Comparison of ENCODE assay signal across 18 cellular contexts in the genomic region with DNA sequence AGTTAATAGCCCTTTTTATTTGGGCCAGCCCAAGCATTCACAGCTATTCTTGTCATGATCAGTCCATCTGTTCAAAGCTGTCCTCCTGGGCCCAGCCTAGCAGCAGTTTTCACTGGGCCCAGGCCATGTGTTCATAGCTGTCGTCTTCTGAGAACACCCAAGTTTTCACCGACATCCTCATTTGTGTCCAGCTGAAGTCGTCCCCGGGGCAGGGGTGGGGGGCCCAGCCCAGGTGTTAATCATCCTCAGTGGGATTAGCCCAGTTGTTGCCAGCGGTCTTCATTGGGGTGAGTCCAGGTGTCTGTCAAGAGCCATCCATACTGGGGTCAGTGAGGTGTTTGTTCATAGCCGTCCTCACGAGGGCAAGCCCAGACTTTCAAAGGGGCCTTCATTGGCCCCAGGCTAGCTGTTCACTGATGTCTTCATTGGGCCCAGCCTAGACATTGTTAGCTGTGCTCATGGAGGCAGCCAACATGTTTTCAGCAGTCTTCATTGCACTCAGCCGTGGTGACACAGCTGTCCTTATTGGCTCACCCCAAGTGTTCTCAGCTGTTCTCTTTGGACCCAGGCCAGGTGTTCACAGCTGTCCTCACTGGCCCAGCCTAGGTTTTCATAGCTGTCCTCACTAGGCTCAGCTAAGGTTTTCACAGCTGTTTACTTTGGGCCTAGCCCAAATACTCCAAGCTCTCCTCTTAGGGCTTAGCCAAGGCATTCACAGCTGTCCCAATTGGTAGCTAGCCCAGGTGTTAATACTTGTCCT. TPM values are rescaled to one million over a fixed set of nuclear protein-coding genes. Genes with fewer than 3 reads are reported as not detected.
A peak's percentile ranks its signal among the peaks of the same experiment; 100 is the strongest.
DNase-seq lines count a peak whose midpoint lies in the region; ATAC-seq and TF ChIP-seq lines count a peak whose summit lies in the region.
"Had no signal": no experiment of that assay in that cellular context is flagged by ENCODE, and none has a peak within 500 bp of the region (broad histone marks: within the 10 kb centered on the region; RNA-seq: fewer than 3 reads in every experiment).

No MANE protein-coding gene starts in this region.

- intact Hi-C loops in mucosa of descending colon (cut with DNase I, micrococcal nuclease), result no loop called here

- ATAC-seq in mucosa of descending colon (peak; percentile 45), GM21381 (IDR thresholded peaks at IDR 0.05; ENCODE audit: unreplicated experiment) (no peak)
- ATAC-seq: CD8-positive, alpha-beta T cell had no signal

- H3K27ac Mint-ChIP-seq in activated naive CD8-positive, alpha-beta T cell treated with anti-CD3 and anti-CD28 coated beads for 36 hours, result no peak overlapping the region
- H3K27ac Mint-ChIP-seq: CD8-positive, alpha-beta T cell had no signal

- peaks cover 2% of the 10 kb centered on the region for H3K4me1 Mint-ChIP-seq in activated naive CD8-positive, alpha-beta T cell treated with anti-CD3 and anti-CD28 coated beads for 36 hours

- peak; percentile 97 for DNase-seq in DMS153 (lab: John Stamatoyannopoulos, UW)
- peak; percentile 88 for DNase-seq in LHCN-M2 (ENCODE audit: low read depth)
- peak; percentile 1 for DNase-seq in choroid plexus epithelial cell (ENCODE audit: low read depth)
- DNase-seq in mucosa of descending colon, result peak in 2 of 3 donors; percentile 32 to 38
- DNase-seq in activated naive CD8-positive, alpha-beta T cell treated with anti-CD3 and anti-CD28 coated beads for 36 hours, result no peak
- no peak for DNase-seq in activated naive CD4-positive, alpha-beta T cell treated with Interleukin-2 at 50 U/mL for 16 hours
- DNase-seq: activated effector memory CD4-positive, alpha-beta T cell treated with Interleukin-2 at 50 U/mL for 16 hours; CD8-positive, alpha-beta T cell; erythroblast; KBM-7; NCI-H1048; NCI-H2227 treated with DMSO at 0.1 percent for 48 hours had no signal

- no peaks in the 10 kb centered on the region for H3K36me3 Mint-ChIP-seq in activated naive CD8-positive, alpha-beta T cell treated with anti-CD3 and anti-CD28 coated beads for 36 hours
- H3K36me3 Mint-ChIP-seq: CD8-positive, alpha-beta T cell had no signal

- H3K36me3 ChIP-seq in mucosa of descending colon (ENCODE audit: low read depth), result no peaks in the 10 kb centered on the region

- no peaks in the 10 kb centered on the region for H3K9me3 ChIP-seq in mucosa of descending colon

- TF ChIP-seq CTCF in choroid plexus epithelial cell (conservative IDR thresholded peaks at IDR 0.05; ENCODE audit: low read depth, low read length) (no peak), mucosa of descending colon (IDR thresholded peaks at IDR 0.05) (no peak)

- peaks cover 2% of the 10 kb centered on the region for H3K9me3 Mint-ChIP-seq in activated naive CD8-positive, alpha-beta T cell treated with anti-CD3 and anti-CD28 coated beads for 36 hours

- no peaks in the 10 kb centered on the region for H3K4me1 ChIP-seq in mucosa of descending colon (ENCODE audit: low read depth)

- H3K4me3 ChIP-seq in choroid plexus epithelial cell (ENCODE audit: low read depth, low read length) (no peak overlapping the region), mucosa of descending colon (no peak overlapping the region)

- peaks cover 25% of the 10 kb centered on the region for H3K27me3 Mint-ChIP-seq in activated naive CD8-positive, alpha-beta T cell treated with anti-CD3 and anti-CD28 coated beads for 36 hours

- no peak overlapping the region for H3K4me3 Mint-ChIP-seq in activated naive CD8-positive, alpha-beta T cell treated with anti-CD3 and anti-CD28 coated beads for 36 hours
- H3K4me3 Mint-ChIP-seq: CD8-positive, alpha-beta T cell had no signal

RNA-seq across cellular contexts. Expression of a gene that starts 10.0 kb away (rescaled TPM):
- not detected in 2 replicates for total RNA-seq in LHCN-M2 (2014; rRNA removed)
- polyA plus RNA-seq in LHCN-M2 (2012), result not detected
- total RNA-seq in mucosa of descending colon, result not detected
- not detected for total RNA-seq in activated naive CD8-positive, alpha-beta T cell treated with anti-CD3 and anti-CD28 coated beads for 36 hours
- total RNA-seq: CD8-positive, alpha-beta T cell; glomerular endothelial cell; mononuclear cell; renal cortical epithelial cell had no signal
- polyA plus RNA-seq: adipose tissue had no signal

RNA-seq across cellular contexts. Expression of a gene that starts 51.2 kb away (rescaled TPM):
- total RNA-seq in LHCN-M2 (2014; rRNA removed) (not detected in 2 replicates), mucosa of descending colon (under 1 TPM in 2 of 3 donors, not detected in 1; 0.20 to 0.51 TPM)
- polyA plus RNA-seq in LHCN-M2 (2012), result not detected
- 1 to 10 TPM; 1.4 to 1.6 TPM for total RNA-seq in activated naive CD8-positive, alpha-beta T cell treated with anti-CD3 and anti-CD28 coated beads for 36 hours
- total RNA-seq: glomerular endothelial cell, mononuclear cell, RPMI7951 had no signal

Comparison
In these comparisons a context has a peak if more than half of its experiments do, and no peak if none do; other contexts are left out.
1. DNase-seq: peak in DMS153 (single experiment), LHCN-M2 (single experiment), choroid plexus epithelial cell (single experiment) and mucosa of descending colon (2 of 3); none in activated naive CD8-positive, alpha-beta T cell treated with anti-CD3 and anti-CD28 coated beads for 36 hours (single experiment) and activated naive CD4-positive, alpha-beta T cell treated with Interleukin-2 at 50 U/mL for 16 hours (single experiment).